ENCODE assay signal across 8 cellular contexts in the genomic region with DNA sequence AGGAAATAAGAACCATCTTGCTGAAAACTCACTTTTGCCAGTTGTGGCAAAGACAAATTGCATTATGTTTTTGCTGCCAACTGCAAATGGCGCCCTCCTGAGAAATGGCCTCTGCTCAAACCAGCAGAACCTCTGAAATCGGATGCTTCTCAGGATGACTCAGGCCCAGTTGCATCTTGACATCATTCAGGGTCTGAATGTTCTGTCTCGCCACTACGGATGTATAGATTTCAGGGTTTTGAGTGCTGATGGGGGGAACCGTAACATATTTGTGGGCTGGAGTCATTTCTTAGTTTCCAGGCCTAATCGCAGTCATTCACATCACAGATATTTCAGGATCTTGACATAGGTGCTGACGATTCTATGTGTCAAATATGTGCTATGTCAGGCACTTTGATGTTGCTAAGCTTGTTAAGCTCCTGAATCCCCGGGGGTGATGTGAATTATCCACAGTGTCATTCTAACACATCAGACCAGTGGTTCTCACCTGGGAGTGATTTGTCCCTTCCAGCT.
DNase-seq lines count a peak whose midpoint lies in the region; TF ChIP-seq lines count a peak whose summit lies in the region.

No MANE protein-coding gene starts in this region.

- H3F3A ChIP-seq in GM23248 (ENCODE audit: insufficient read depth), result peaks cover 29% of the 10 kb centered on the region

- no peaks in the 10 kb centered on the region for H3K27me3 ChIP-seq in GM23248 (replicated peaks; ENCODE audit: insufficient read depth)

- no peaks in the 10 kb centered on the region for H4K20me1 ChIP-seq in GM23248 (ENCODE audit: insufficient read depth)

- peaks cover 9% of the 10 kb centered on the region for H3K4me1 ChIP-seq in GM23248 (ENCODE audit: insufficient read depth)

- H2AFZ ChIP-seq in GM23248, result no peak overlapping the region

- peak overlapping the region; percentile 86 for H3K27ac ChIP-seq in GM23248

- H3K36me3 ChIP-seq in GM23248 (ENCODE audit: low read depth), result no peaks in the 10 kb centered on the region

- 9 to 16% methylated on average over 8 of the region's 8 CpGs for WGBS in GM23248 (ENCODE audit: low coverage in 1 of 2, low lambda C conversion rate in 2 of 2, missing lambda C conversion rate in 2 of 2), 2 experiments

- no peak overlapping the region for H3K4me2 ChIP-seq in GM23248 (ENCODE audit: unreplicated experiment)

- in situ Hi-C loops in GM23248 (cut with MboI), result no loop called here

- peak; percentile 56 for DNase-seq in AG09319 (ENCODE audit: extremely low read depth, low read depth)
- DNase-seq in GM23248, result peak; percentile 96
- DNase-seq in SW 1271 (lab: John Stamatoyannopoulos, UW), result peak; percentile 55 to 56
- DNase-seq in islet precursor cell, result peak; percentile 87
- no peak for DNase-seq in NCI-H146 treated with DMSO at 0.1 percent for 48 hours (lab: John Stamatoyannopoulos, UW; ENCODE audit: unreplicated experiment)
- no peak for DNase-seq in effector CD8-positive, alpha-beta T cell (lab: John Stamatoyannopoulos, UW)
- DNase-seq in activated gamma-delta T cell (lab: John Stamatoyannopoulos, UW), result no peak
- no peak for DNase-seq in NCI-H748 (lab: John Stamatoyannopoulos, UW; ENCODE audit: unreplicated experiment)

- H3K4me3 ChIP-seq in GM23248, result no peak overlapping the region

- TF ChIP-seq CTCF in AG09319 (IDR thresholded peaks at IDR 0.05; ENCODE audit: low read depth, low read length), result no peak

- no peaks in the 10 kb centered on the region for H3K9me2 ChIP-seq in GM23248 (ENCODE audit: insufficient read depth)

- no peaks in the 10 kb centered on the region for H3K79me2 ChIP-seq in GM23248 (ENCODE audit: insufficient read depth)

- no peaks in the 10 kb centered on the region for H3K9me3 ChIP-seq in GM23248 (ENCODE audit: low read depth)

- peak overlapping the region; percentile 50 for H3K9ac ChIP-seq in GM23248

Comparison
In these comparisons a context has a peak if more than half of its experiments do, and no peak if none do; other contexts are left out.
1. DNase-seq: peak in AG09319 (single experiment), GM23248 (single experiment), SW 1271 (2 of 2) and islet precursor cell (single experiment); none in NCI-H146 treated with DMSO at 0.1 percent for 48 hours (single experiment), effector CD8-positive, alpha-beta T cell (single experiment), activated gamma-delta T cell (single experiment) and NCI-H748 (single experiment).